In genomic region chr1:37286881-37287280, GRCh38 we compare ENCODE assay signal across 24 cellular contexts.
DNase-seq lines count a peak whose midpoint lies in the region; ATAC-seq, FAIRE-seq and TF ChIP-seq lines count a peak whose summit lies in the region.
"Had no signal": no experiment of that assay in that cellular context is flagged by ENCODE, and none has a peak within 500 bp of the region (broad histone marks: within the 10 kb centered on the region; RNA-seq: fewer than 3 reads in every experiment).

No MANE protein-coding gene starts in this region.

- no peak overlapping the region for H3K27ac ChIP-seq in H9 (ENCODE audit: insufficient read length, low read depth, low read length)
- H3K27ac ChIP-seq in sigmoid colon: no peak overlapping the region
- H3K27ac ChIP-seq: A549 had no signal

- H3K79me1 ChIP-seq in H9 (ENCODE audit: insufficient read depth, low read depth, low read length, poor library complexity, severe bottlenecking): no peaks in the 10 kb centered on the region

- H3K4me1 Mint-ChIP-seq in stimulated activated memory B cell treated with anti-CD40 and anti-IgM and Interleukin-4, amounts not matched to agents 10 μg/mL and 1 μg/mL and 100 μg/mL, for 72 hours: peaks cover 45% of the 10 kb centered on the region
- peaks cover 3 to 12% of the 10 kb centered on the region in 2 experiments; a peak in 3 of 4 replicates for H3K4me1 Mint-ChIP-seq in H9
- H3K4me1 Mint-ChIP-seq: CD4-positive, alpha-beta memory T cell had no signal

- H4K8ac ChIP-seq in H9 (replicated peaks; ENCODE audit: insufficient read length, low read depth, low read length): no peak overlapping the region

- TF ChIP-seq EP300 in sigmoid colon (IDR thresholded peaks at IDR 0.05): no peak

- no peak overlapping the region for H2BK5ac ChIP-seq in H9 (ENCODE audit: insufficient read length, low read length)

- no peak overlapping the region for H3K4ac ChIP-seq in H9 (ENCODE audit: low read depth, low read length)

- no peaks in the 10 kb centered on the region for H3K27me3 ChIP-seq in bronchial epithelial cell (ENCODE audit: control insufficient read depth, insufficient read depth, low read length)
- no peaks in the 10 kb centered on the region for H3K27me3 ChIP-seq in H9 (ENCODE audit: insufficient read depth, low read length)
- no peaks in the 10 kb centered on the region for H3K27me3 ChIP-seq in sigmoid colon

- H2AK5ac ChIP-seq in H9 (ENCODE audit: insufficient read length, low read length): no peak overlapping the region

- H3K9ac ChIP-seq in H9 (ENCODE audit: extremely low read depth, insufficient read length, low read length): no peak overlapping the region

- H4K5ac ChIP-seq in H9 (ENCODE audit: insufficient read length, low read depth, low read length): no peak overlapping the region

- H4K20me1 ChIP-seq in H9 (ENCODE audit: control insufficient read depth, insufficient read depth, insufficient read length): no peaks in the 10 kb centered on the region

- H3K18ac ChIP-seq in H9 (ENCODE audit: insufficient read length, low read depth, low read length): no peak overlapping the region

- H3K4me3 Mint-ChIP-seq in stimulated activated memory B cell treated with anti-CD40 and anti-IgM and Interleukin-4, amounts not matched to agents 10 μg/mL and 1 μg/mL and 100 μg/mL, for 72 hours: no peak overlapping the region
- no peak overlapping the region for H3K4me3 Mint-ChIP-seq in H9
- H3K4me3 Mint-ChIP-seq: CD4-positive, alpha-beta memory T cell; GM23338 had no signal

- no peak overlapping the region for H3T11ph ChIP-seq in H9 (ENCODE audit: low read length)

- H4K91ac ChIP-seq in H9 (ENCODE audit: insufficient read length, low read depth, low read length): no peak overlapping the region

- H2BK15ac ChIP-seq in H9 (ENCODE audit: low read depth, low read length): no peak overlapping the region

- H3K27me3 Mint-ChIP-seq in stimulated activated memory B cell treated with anti-CD40 and anti-IgM and Interleukin-4, amounts not matched to agents 10 μg/mL and 1 μg/mL and 100 μg/mL, for 72 hours: no peaks in the 10 kb centered on the region
- H3K27me3 Mint-ChIP-seq in H9 (ENCODE audit: low read depth): peaks cover 23% of the 10 kb centered on the region

- H3K79me2 ChIP-seq in H9 (ENCODE audit: insufficient read depth, low read length): no peaks in the 10 kb centered on the region

- DNase-seq in bronchial epithelial cell (ENCODE audit: low read depth) (no peak), left kidney (ENCODE audit: low read depth, low spot score) (peak; percentile 31), occipital lobe (lab: John Stamatoyannopoulos, UW) (peak; percentile 40), H9 (no peak), sigmoid colon (no peak), urothelium cell line (ENCODE audit: low spot score) (no peak)
- DNase-seq: 8988T; ACHN; AML-193; C1 segment of cervical spinal cord; Calu3; CD4-positive, alpha-beta memory T cell; COR-L47; DMS53; DMS79 treated with DMSO at 0.1 percent for 48 hours; GF-D8 had no signal

- no peak for ATAC-seq in stimulated activated memory B cell treated with anti-CD40 and anti-IgM and Interleukin-4, amounts not matched to agents 10 μg/mL and 1 μg/mL and 100 μg/mL, for 72 hours
- ATAC-seq in GM21526 (IDR thresholded peaks at IDR 0.05; ENCODE audit: low FRiP score, unreplicated experiment): no peak
- ATAC-seq: A549, GM23338, HCT116 had no signal

- H3K27ac Mint-ChIP-seq in stimulated activated memory B cell treated with anti-CD40 and anti-IgM and Interleukin-4, amounts not matched to agents 10 μg/mL and 1 μg/mL and 100 μg/mL, for 72 hours: peak overlapping the region; percentile 21
- H3K27ac Mint-ChIP-seq in H9: no peak overlapping the region
- H3K27ac Mint-ChIP-seq: CD4-positive, alpha-beta memory T cell; GM23338 had no signal

- TF ChIP-seq CTCF in bronchial epithelial cell (IDR thresholded peaks at IDR 0.05; ENCODE audit: insufficient read depth, low read length, severe bottlenecking) (no peak), H9 (conservative IDR thresholded peaks at IDR 0.05) (no peak), sigmoid colon (IDR thresholded peaks at IDR 0.05) (no peak)

- WGBS in H9 (ENCODE audit: extremely low coverage, insufficient read length, low lambda C conversion rate): no CpG with 5 or more reads among the region's 4 CpGs
- 86 to 89% methylated on average over 4 of the region's 4 CpGs for WGBS in sigmoid colon, 2 donors

- H2BK20ac ChIP-seq in H9 (ENCODE audit: low read depth, low read length, poor library complexity, severe bottlenecking): no peak overlapping the region

- no peak overlapping the region for H3K23ac ChIP-seq in H9 (ENCODE audit: insufficient read length, low read depth, low read length)

- FAIRE-seq in bronchial epithelial cell (lab: Jason Lieb, UNC) (peak; percentile 58), urothelium cell line (lab: Jason Lieb, UNC) (no peak)
- FAIRE-seq: A549, GM12891, GM18507, H54 had no signal

- H2BK12ac ChIP-seq in H9 (ENCODE audit: insufficient read length, low read depth, low read length): no peak overlapping the region

- intact Hi-C loops in sigmoid colon (cut with DNase I): no loop called here

- no peak overlapping the region for H3K4me3 ChIP-seq in bronchial epithelial cell (ENCODE audit: low read depth, low read length)
- no peak overlapping the region for H3K4me3 ChIP-seq in sigmoid colon
- H3K4me3 ChIP-seq: A549, GM23338 had no signal

- H3K14ac ChIP-seq in H9 (ENCODE audit: insufficient read depth, low read length): no peak overlapping the region

- no peak overlapping the region for H3K56ac ChIP-seq in H9 (ENCODE audit: insufficient read length, low read depth, low read length)

- peaks cover 12% of the 10 kb centered on the region for H3K9me3 Mint-ChIP-seq in stimulated activated memory B cell treated with anti-CD40 and anti-IgM and Interleukin-4, amounts not matched to agents 10 μg/mL and 1 μg/mL and 100 μg/mL, for 72 hours
- H3K9me3 Mint-ChIP-seq in H9: no peaks in the 10 kb centered on the region
- H3K9me3 Mint-ChIP-seq: GM23338 had no signal

- H3K36me3 Mint-ChIP-seq in stimulated activated memory B cell treated with anti-CD40 and anti-IgM and Interleukin-4, amounts not matched to agents 10 μg/mL and 1 μg/mL and 100 μg/mL, for 72 hours: no peaks in the 10 kb centered on the region
- no peaks in the 10 kb centered on the region for H3K36me3 Mint-ChIP-seq in H9 (ENCODE audit: insufficient read depth in 1 of 3, low read depth in 3 of 3)
- H3K36me3 Mint-ChIP-seq: CD4-positive, alpha-beta memory T cell had no signal

- H3K9me3 ChIP-seq in H9 (ENCODE audit: control insufficient read depth, low read depth, low read length) (no peaks in the 10 kb centered on the region), sigmoid colon (no peaks in the 10 kb centered on the region)
- H3K9me3 ChIP-seq: A549 had no signal

- no peaks in the 10 kb centered on the region; the same call in 1 of the 2 replicates for H3K4me1 ChIP-seq in H9 (ENCODE audit: insufficient read depth, low read length)
- H3K4me1 ChIP-seq in sigmoid colon: no peaks in the 10 kb centered on the region
- H3K4me1 ChIP-seq: A549 had no signal

- no peak for TF ChIP-seq POLR2A in sigmoid colon (IDR thresholded peaks at IDR 0.05)

- H3K36me3 ChIP-seq in bronchial epithelial cell (ENCODE audit: control insufficient read depth, insufficient read depth, low read length) (no peaks in the 10 kb centered on the region), sigmoid colon (no peaks in the 10 kb centered on the region)

- no peak overlapping the region for H3K4me2 ChIP-seq in H9 (ENCODE audit: insufficient read depth, insufficient read length, low read length)
- H3K4me2 ChIP-seq: A549, GM23338 had no signal

- H2BK120ac ChIP-seq in H9 (ENCODE audit: low read depth, low read length, poor library complexity, severe bottlenecking): no peak overlapping the region

- H2AFZ ChIP-seq in H9 (ENCODE audit: low read length): no peak overlapping the region
- H2AFZ ChIP-seq: GM23338 had no signal

- no peaks in the 10 kb centered on the region for H3K23me2 ChIP-seq in H9 (ENCODE audit: insufficient read length, low read depth, low read length, poor library complexity, severe bottlenecking)

Comparison
In these comparisons a context has a peak if more than half of its experiments do, and no peak if none do; other contexts are left out.
1. DNase-seq: peak in left kidney (single experiment) and occipital lobe (single experiment); none in bronchial epithelial cell (single experiment), H9 (single experiment), sigmoid colon (single experiment) and urothelium cell line (single experiment).